8 cellular contexts compared by ENCODE assay signal in genomic region chr22:46934746-46935491, GRCh38.
DNase-seq lines count a peak whose midpoint lies in the region; ATAC-seq, FAIRE-seq and TF ChIP-seq lines count a peak whose summit lies in the region.

No MANE protein-coding gene starts in this region.

- no peaks in the 10 kb centered on the region for H3K79me2 ChIP-seq in astrocyte (ENCODE audit: insufficient read depth, low read length)

- ATAC-seq in lung (ENCODE audit: insufficient read depth, low FRiP score): peak; percentile 50
- no peak for ATAC-seq in HG02759 (IDR thresholded peaks at IDR 0.05; ENCODE audit: unreplicated experiment)
- ATAC-seq in HG03378 (IDR thresholded peaks at IDR 0.05; ENCODE audit: unreplicated experiment): no peak

- H3K9ac ChIP-seq in HUES48 (ENCODE audit: low read depth, low read length): no peak overlapping the region
- H3K9ac ChIP-seq in astrocyte (ENCODE audit: low read length): peak overlapping the region; percentile 72

- peak overlapping the region; percentile 83 for H3K4me2 ChIP-seq in astrocyte (ENCODE audit: low read length)

- H2AFZ ChIP-seq in astrocyte (ENCODE audit: low read depth, low read length): no peak overlapping the region

- DNase-seq in GM12864 (ENCODE audit: low read depth) (peak; percentile 53), astrocyte (ENCODE audit: low read depth) (peak; percentile 97), lung (ENCODE audit: low spot score) (no peak), activated gamma-delta T cell (lab: John Stamatoyannopoulos, UW) (no peak)
- DNase-seq in central memory CD4-positive, alpha-beta T cell: no peak

- no peaks in the 10 kb centered on the region for H3K27me3 Mint-ChIP-seq in astrocyte (ENCODE audit: low read depth, unreplicated experiment)

- no peaks in the 10 kb centered on the region for H3K9me3 ChIP-seq in HUES48 (ENCODE audit: control insufficient read depth, insufficient read depth, low read length)
- H3K9me3 ChIP-seq in astrocyte (ENCODE audit: insufficient read depth, low read depth, low read length): no peaks in the 10 kb centered on the region
- no peaks in the 10 kb centered on the region for H3K9me3 ChIP-seq in lung (ENCODE audit: control insufficient read depth in 2 of 2, insufficient read depth in 1 of 2, low read length in 1 of 2)

- H3K27ac ChIP-seq in HUES48 (ENCODE audit: low read depth, low read length) (peak overlapping the region; percentile 51), astrocyte (ENCODE audit: low read depth, low read length) (peak overlapping the region; percentile 92), lung (ENCODE audit: low read depth in 1 of 2, low read length in 1 of 2) (peak overlapping the region in 1 of 2 donors; percentile 9)

- peaks cover 59% of the 10 kb centered on the region for H3K4me1 Mint-ChIP-seq in astrocyte (ENCODE audit: low read depth, unreplicated experiment)

- FAIRE-seq in astrocyte (lab: Jason Lieb, UNC): peak; percentile 80

- peaks cover 17% of the 10 kb centered on the region for H3K36me3 Mint-ChIP-seq in astrocyte (ENCODE audit: low read depth, unreplicated experiment)

- peak overlapping the region; percentile 55 for H3K4me3 Mint-ChIP-seq in astrocyte (ENCODE audit: unreplicated experiment)

- WGBS in lung, 2 donors: 92 to 95% methylated on average over 14 of the region's 14 CpGs

- TF ChIP-seq CTCF in GM12864 (IDR thresholded peaks at IDR 0.05; ENCODE audit: low read depth, low read length, missing control alignments): no peak
- TF ChIP-seq CTCF in astrocyte (IDR thresholded peaks at IDR 0.05; ENCODE audit: insufficient read depth, low read depth, low read length): no peak
- no peak for TF ChIP-seq CTCF in lung (IDR thresholded peaks at IDR 0.05; ENCODE audit: control extremely low read depth, extremely low read depth)

- H3K4me3 ChIP-seq in GM12864 (ENCODE audit: low read depth, low read length) (no peak overlapping the region), HUES48 (ENCODE audit: low read depth, low read length) (no peak overlapping the region), astrocyte (ENCODE audit: insufficient read depth, low read depth, low read length) (peak overlapping the region; percentile 21), lung (no peak overlapping the region)

- no peaks in the 10 kb centered on the region for H4K20me1 ChIP-seq in astrocyte (ENCODE audit: insufficient read depth, low read length)

- 0 out of 2 replicates have a peak, but pooled peaks cover 2% of the 10 kb centered on the region for H3K36me3 ChIP-seq in HUES48 (ENCODE audit: control insufficient read depth, insufficient read depth, low read length)
- no peaks in the 10 kb centered on the region for H3K36me3 ChIP-seq in astrocyte (ENCODE audit: insufficient read depth, low read length)
- H3K36me3 ChIP-seq in lung (ENCODE audit: control insufficient read depth in 2 of 2, insufficient read depth in 2 of 2, low read length in 2 of 2): peaks cover 0 to 5% of the 10 kb centered on the region in 2 donors

- H3K9me3 Mint-ChIP-seq in astrocyte (ENCODE audit: unreplicated experiment): no peaks in the 10 kb centered on the region

- no peaks in the 10 kb centered on the region for H3K4me1 ChIP-seq in HUES48 (ENCODE audit: control insufficient read depth, insufficient read depth, low read length)
- H3K4me1 ChIP-seq in astrocyte (ENCODE audit: insufficient read depth, low read length): peaks cover 50% of the 10 kb centered on the region
- peaks cover 7 to 32% of the 10 kb centered on the region in 2 donors for H3K4me1 ChIP-seq in lung (ENCODE audit: control insufficient read depth in 2 of 2, insufficient read depth in 2 of 2, low read length in 2 of 2)

- no peaks in the 10 kb centered on the region for H3K27me3 ChIP-seq in HUES48 (ENCODE audit: control insufficient read depth, insufficient read depth, low read length)
- H3K27me3 ChIP-seq in astrocyte (ENCODE audit: insufficient read depth, low read length): no peaks in the 10 kb centered on the region
- H3K27me3 ChIP-seq in lung (ENCODE audit: control insufficient read depth, insufficient read depth): no peaks in the 10 kb centered on the region

- H3K27ac Mint-ChIP-seq in astrocyte (ENCODE audit: unreplicated experiment): peak overlapping the region; percentile 99

Comparison
In these comparisons a context has a peak if more than half of its experiments do, and no peak if none do; other contexts are left out.
1. DNase-seq: peak in GM12864 (single experiment) and astrocyte (single experiment); none in lung (single experiment), central memory CD4-positive, alpha-beta T cell (single experiment) and activated gamma-delta T cell (single experiment).